ENCODE assay signal across 7 cellular contexts in genomic region chr9:9605681-9606080, GRCh38.
"Had no signal": no experiment of that assay in that cellular context is flagged by ENCODE, and none has a peak within 500 bp of the region (broad histone marks: within the 10 kb centered on the region; RNA-seq: fewer than 3 reads in every experiment).

No MANE protein-coding gene starts in this region.

- DNase-seq: H9, HFFc6, KG1 had no signal

- FAIRE-seq: H1, H54, HepG2 had no signal

- H3K27ac ChIP-seq: HL-60 had no signal
